In genomic region chr10:97334370-97335175, GRCh38 we compare ENCODE assay signal across 8 cellular contexts. TPM values are rescaled to one million over a fixed set of nuclear protein-coding genes. Genes with fewer than 3 reads are reported as not detected.
A peak's percentile ranks its signal among the peaks of the same experiment; 100 is the strongest.
DNase-seq lines count a peak whose midpoint lies in the region; TF ChIP-seq lines count a peak whose summit lies in the region.

Gene FRAT2, minus strand, starts transcription at chr10:97334729. Its CDS starts 157 bp downstream, at chr10:97334572.

- TF ChIP-seq CTCF in GM10248 (IDR thresholded peaks at IDR 0.05; ENCODE audit: control extremely low read depth, extremely low read depth, low read depth, missing control alignments), result no peak
- no peak for TF ChIP-seq CTCF in HFF-Myc (IDR thresholded peaks at IDR 0.05; ENCODE audit: low read depth, low read length, missing control alignments)
- no peak for TF ChIP-seq CTCF in cardiac muscle cell (IDR thresholded peaks at IDR 0.05; ENCODE audit: low read depth, low read length)
- peak in 2 of 5 experiments; percentile 54 to 67 for TF ChIP-seq CTCF in tibial nerve (IDR thresholded peaks at IDR 0.05)

- H3K36me3 ChIP-seq in adipocyte (ENCODE audit: control insufficient read depth, insufficient read depth, low read length, severe bottlenecking), result no peaks in the 10 kb centered on the region
- no peaks in the 10 kb centered on the region for H3K36me3 ChIP-seq in cardiac muscle cell
- no peaks in the 10 kb centered on the region for H3K36me3 ChIP-seq in trophoblast cell (ENCODE audit: control insufficient read depth in 1 of 2, insufficient read depth in 2 of 2, low read length in 2 of 2)
- H3K36me3 ChIP-seq in tibial nerve, result peaks cover 0 to 17% (median 0%) of the 10 kb centered on the region in 3 donors

- peak within 1 kb of the TSS; percentile 70 for H2AK5ac ChIP-seq in trophoblast cell (ENCODE audit: low read length)

- peak within 1 kb of the TSS; percentile 99 for H3K14ac ChIP-seq in trophoblast cell (ENCODE audit: low read length)

- POLR2A ChIA-PET in GM10248 (lab: Yijun Ruan, JAX), result no interaction called here

- WGBS in trophoblast cell (ENCODE audit: extremely low coverage, insufficient coverage, insufficient read length), result no CpG with 5 or more reads among the region's 103 CpGs
- 1% methylated on average over 35 to 57 of the region's 103 CpGs for WGBS in tibial nerve, 2 donors

- H3K27ac ChIP-seq in cardiac muscle cell (peak within 1 kb of the TSS; percentile 95), trophoblast cell (ENCODE audit: low read depth, low read length) (peak within 1 kb of the TSS; percentile 79), tibial nerve (peak within 1 kb of the TSS; percentile 88 to 97 (median 91))

- H3K4me1 ChIP-seq in adipocyte (ENCODE audit: control insufficient read depth, insufficient read depth, low read length) (peaks cover 35% of the 10 kb centered on the region), cardiac muscle cell (ENCODE audit: low read depth) (peaks cover 24% of the 10 kb centered on the region), trophoblast cell (ENCODE audit: control insufficient read depth in 1 of 2, insufficient read depth in 2 of 2, low read length in 2 of 2) (peaks cover 3 to 16% of the 10 kb centered on the region in 2 experiments), tibial nerve (peaks cover 0 to 65% (median 32%) of the 10 kb centered on the region in 4 donors)

- peak within 1 kb of the TSS; percentile 92 for H3K4ac ChIP-seq in trophoblast cell (ENCODE audit: low read depth, low read length)

- H4K12ac ChIP-seq in trophoblast cell (ENCODE audit: low read depth, low read length), result peak within 1 kb of the TSS; percentile 89

- peak; percentile 56 to 86 for TF ChIP-seq POLR2A in tibial nerve (IDR thresholded peaks at IDR 0.05)

- peak within 1 kb of the TSS; percentile 86 for H2AFZ ChIP-seq in trophoblast cell (ENCODE audit: insufficient read depth, low read length, poor library complexity)

- CTCF ChIA-PET in GM10248 (lab: Yijun Ruan, JAX), result interaction anchor here (1.2 to 4.5 kb wide), 3 partner anchors 10 to 16 kb away, joined by 3 to 24 read pairs (median 3); partner anchors contain the start of gene FRAT1

- TF ChIP-seq EP300 in tibial nerve (IDR thresholded peaks at IDR 0.05), result peak in 1 of 2 donors; percentile 92

- H3K9me3 ChIP-seq in adipocyte (ENCODE audit: control insufficient read depth, low read length) (no peaks in the 10 kb centered on the region), cardiac muscle cell (ENCODE audit: low read depth) (no peaks in the 10 kb centered on the region), trophoblast cell (ENCODE audit: insufficient read depth, low read depth, low read length) (no peaks in the 10 kb centered on the region), tibial nerve (no peaks in the 10 kb centered on the region)

- H3K79me1 ChIP-seq in trophoblast cell (ENCODE audit: low read length), result peaks cover 15% of the 10 kb centered on the region

- H2BK12ac ChIP-seq in trophoblast cell (ENCODE audit: low read length), result peak within 1 kb of the TSS; percentile 96

- peak within 1 kb of the TSS; percentile 100 for H2BK120ac ChIP-seq in trophoblast cell (ENCODE audit: insufficient read depth, low read length, poor library complexity)

- DNase-seq in GM10248 (ENCODE audit: extremely low spot score) (peak; percentile 96), HFF-Myc (ENCODE audit: extremely low read depth, low read depth) (no peak), MV-4-11 (lab: John Stamatoyannopoulos, UW) (peak; percentile 83), SW480 (ENCODE audit: low spot score) (peak; percentile 85), adipocyte (ENCODE audit: low read depth) (peak; percentile 96), cardiac muscle cell (ENCODE audit: low read depth in 1 of 2, low spot score in 1 of 2) (peak; percentile 94 to 97), trophoblast cell (peak; percentile 88 to 93), tibial nerve (ENCODE audit: low spot score in 2 of 2) (peak; percentile 81 to 85)

- H3K4me3 ChIP-seq in HFF-Myc (replicated peaks; ENCODE audit: low read depth, low read length) (peak within 1 kb of the TSS; percentile 77), adipocyte (ENCODE audit: low read length) (peak within 1 kb of the TSS; percentile 82), cardiac muscle cell (peak within 1 kb of the TSS; percentile 87), trophoblast cell (ENCODE audit: low read depth, low read length) (peak within 1 kb of the TSS; percentile 93), tibial nerve (peak within 1 kb of the TSS; percentile 56 to 97 (median 95))

- peaks cover 2% of the 10 kb centered on the region for H3K79me2 ChIP-seq in trophoblast cell (ENCODE audit: control insufficient read depth, insufficient read depth, low read length, poor library complexity)

- peak within 1 kb of the TSS; percentile 98 for H4K91ac ChIP-seq in trophoblast cell (ENCODE audit: low read depth, low read length)

- peak within 1 kb of the TSS; percentile 99 for H2BK5ac ChIP-seq in trophoblast cell (ENCODE audit: low read depth, low read length, poor library complexity)

- no peaks in the 10 kb centered on the region for H3K27me3 ChIP-seq in adipocyte (replicated peaks; ENCODE audit: control insufficient read depth, insufficient read depth, low read length)
- no peaks in the 10 kb centered on the region for H3K27me3 ChIP-seq in cardiac muscle cell
- H3K27me3 ChIP-seq in trophoblast cell (ENCODE audit: insufficient read depth, low read length), result no peaks in the 10 kb centered on the region
- no peaks in the 10 kb centered on the region for H3K27me3 ChIP-seq in tibial nerve

- H3K18ac ChIP-seq in trophoblast cell (ENCODE audit: low read length), result peak within 1 kb of the TSS; percentile 98

- peak within 1 kb of the TSS; percentile 82 for H3K4me2 ChIP-seq in trophoblast cell (ENCODE audit: low read length)

- no peak within 1 kb of the TSS for H3K23ac ChIP-seq in trophoblast cell (ENCODE audit: low read length)

- H3K9ac ChIP-seq in adipocyte (ENCODE audit: low read length), result peak within 1 kb of the TSS; percentile 92
- H3K9ac ChIP-seq in trophoblast cell (ENCODE audit: low read length), result peak within 1 kb of the TSS; percentile 98

- peak within 1 kb of the TSS; percentile 98 for H4K8ac ChIP-seq in trophoblast cell (ENCODE audit: low read depth, low read length)

RNA-seq across cellular contexts. Expression of gene FRAT2, which starts in this region (rescaled TPM):
- total RNA-seq in cardiac muscle cell (25.4 and 30.6 TPM in 2 replicates), tibial nerve (10 to 100 TPM; 14.6 to 28.2 (median 23.3) TPM)
- 30.1 and 41.7 TPM in 2 replicates for polyA plus RNA-seq in cardiac muscle cell
- polyA plus RNA-seq in trophoblast cell (2013), result 6.7 and 6.8 TPM in 2 replicates
